8 cellular contexts compared by ENCODE assay signal in genomic region chr6:27810768-27811298, GRCh38.
A peak's percentile ranks its signal among the peaks of the same experiment; 100 is the strongest.
DNase-seq lines count a peak whose midpoint lies in the region; ATAC-seq, FAIRE-seq and TF ChIP-seq lines count a peak whose summit lies in the region.

No MANE protein-coding gene starts in this region.

- no peak for FAIRE-seq in keratinocyte (lab: Jason Lieb, UNC)

- H3K9me3 Mint-ChIP-seq in activated CD8-positive, alpha-beta T cell treated with anti-CD3 and anti-CD28 coated beads, Interleukin-2, amount 10 ng/mL, durations not matched to agents 7 days and 5 days (ENCODE audit: insufficient read depth) = no peaks in the 10 kb centered on the region

- no peak for TF ChIP-seq POLR2A in tibial nerve (IDR thresholded peaks at IDR 0.05)

- POLR2A ChIA-PET in activated CD8-positive, alpha-beta T cell treated with anti-CD3 and anti-CD28 coated beads, Interleukin-2, amount 10 ng/mL, durations not matched to agents 7 days and 5 days (lab: Charles Lee) = interaction anchor here (0.7 to 11.2 kb wide), 32 partner anchors 10 to 1786 kb away, joined by 3 to 1287 read pairs (median 24); partner anchors contain the start of gene ZNF184

- dilution Hi-C loops in keratinocyte (cut with MboI; ENCODE audit: extremely low pct_ligation_motif_present, low sequenced_read_pairs) = no loop called here

- H3K36me3 Mint-ChIP-seq in activated CD8-positive, alpha-beta T cell treated with anti-CD3 and anti-CD28 coated beads, Interleukin-2, amount 10 ng/mL, durations not matched to agents 7 days and 5 days (ENCODE audit: low read depth) = peaks cover 35% of the 10 kb centered on the region

- peak overlapping the region; percentile 96 for H3K4me2 ChIP-seq in keratinocyte (ENCODE audit: control insufficient read depth, extremely low read depth, insufficient read depth, low read depth, low read length)

- H3K79me2 ChIP-seq in keratinocyte (ENCODE audit: control insufficient read depth, insufficient read depth, low read length) = no peaks in the 10 kb centered on the region

- DNase-seq in stimulated activated CD4-positive, alpha-beta T cell treated with anti-CD3 and anti-CD28 coated beads, Interleukin-15, amount 100 ng/mL, for 24 hours = peak; percentile 44
- no peak for DNase-seq in stimulated activated CD4-positive, alpha-beta T cell treated with anti-CD3 and anti-CD28 coated beads, Interleukin-4, amount 100 ng/mL, for 1 hour
- peak; percentile 61 for DNase-seq in activated CD8-positive, alpha-beta T cell treated with anti-CD3 and anti-CD28 coated beads, Interleukin-2, amount 10 ng/mL, durations not matched to agents 7 days and 5 days
- DNase-seq in keratinocyte (ENCODE audit: low read depth, low spot score) (no peak), tibial nerve (ENCODE audit: low spot score in 2 of 2) (no peak), SK-N-DZ (ENCODE audit: low spot score) (no peak), GM19238 (ENCODE audit: insufficient read length, low spot score) (no peak)
- DNase-seq in activated CD4-positive, CD25-positive, alpha-beta regulatory T cell (lab: John Stamatoyannopoulos, UW) = no peak

- H3K27ac ChIP-seq in keratinocyte (ENCODE audit: control insufficient read depth, insufficient read depth, low read length) (peak overlapping the region; percentile 88), tibial nerve (peak overlapping the region in 3 of 4 donors; percentile 86 to 96 (median 92))

- H3K27me3 Mint-ChIP-seq in activated CD8-positive, alpha-beta T cell treated with anti-CD3 and anti-CD28 coated beads, Interleukin-2, amount 10 ng/mL, durations not matched to agents 7 days and 5 days (ENCODE audit: low read depth) = peaks cover 2% of the 10 kb centered on the region

- H2AFZ ChIP-seq in keratinocyte (ENCODE audit: control insufficient read depth, low read length) = no peak overlapping the region

- TF ChIP-seq CTCF in keratinocyte (optimal IDR thresholded peaks at IDR 0.05 in 1 of 3, IDR thresholded peaks at IDR 0.05 in 1 of 3, conservative IDR thresholded peaks at IDR 0.05 in 1 of 3; ENCODE audit: extremely low read depth in 1 of 3, insufficient read depth in 2 of 3, low read length in 3 of 3) (no peak), tibial nerve (IDR thresholded peaks at IDR 0.05) (no peak)

- H3K4me3 Mint-ChIP-seq in activated CD8-positive, alpha-beta T cell treated with anti-CD3 and anti-CD28 coated beads, Interleukin-2, amount 10 ng/mL, durations not matched to agents 7 days and 5 days = peak overlapping the region; percentile 95

- CTCF ChIA-PET in activated CD8-positive, alpha-beta T cell treated with anti-CD3 and anti-CD28 coated beads, Interleukin-2, amount 10 ng/mL, durations not matched to agents 7 days and 5 days (lab: Charles Lee) = interaction anchor here (0.7 to 5.3 kb wide), 8 partner anchors 14 to 418 kb away, joined by 3 to 64 read pairs (median 6); a partner anchor contains a TSS

- peak overlapping the region; percentile 89 for H3K9ac ChIP-seq in keratinocyte (ENCODE audit: control insufficient read depth, extremely low read depth, insufficient read depth, low read length)

- no peak for TF ChIP-seq EP300 in tibial nerve (IDR thresholded peaks at IDR 0.05)

- no peaks in the 10 kb centered on the region for H3K9me1 ChIP-seq in keratinocyte (ENCODE audit: control insufficient read depth, extremely low read depth, insufficient read depth, low read length)

- ATAC-seq in activated CD8-positive, alpha-beta T cell treated with anti-CD3 and anti-CD28 coated beads, Interleukin-2, amount 10 ng/mL, durations not matched to agents 7 days and 5 days = no peak

- H3K4me1 Mint-ChIP-seq in activated CD8-positive, alpha-beta T cell treated with anti-CD3 and anti-CD28 coated beads, Interleukin-2, amount 10 ng/mL, durations not matched to agents 7 days and 5 days (ENCODE audit: low read depth) = peaks cover 61% of the 10 kb centered on the region

- WGBS in tibial nerve, 2 donors = 12 to 16% methylated on average over 9 of the region's 9 CpGs

- no peaks in the 10 kb centered on the region for H4K20me1 ChIP-seq in keratinocyte (ENCODE audit: control insufficient read depth, extremely low read depth, insufficient read depth, low read length)

- peak overlapping the region; percentile 98 for H3K27ac Mint-ChIP-seq in activated CD8-positive, alpha-beta T cell treated with anti-CD3 and anti-CD28 coated beads, Interleukin-2, amount 10 ng/mL, durations not matched to agents 7 days and 5 days

- H3K4me1 ChIP-seq in keratinocyte (ENCODE audit: control insufficient read depth, extremely low read depth, insufficient read depth, low read length) = peaks cover 23% of the 10 kb centered on the region
- peaks cover 0 to 36% (median 4%) of the 10 kb centered on the region in 4 donors for H3K4me1 ChIP-seq in tibial nerve

- no peaks in the 10 kb centered on the region for H3K27me3 ChIP-seq in keratinocyte (ENCODE audit: control insufficient read depth, extremely low read depth, insufficient read depth, low read length)
- H3K27me3 ChIP-seq in tibial nerve = peaks cover 0 to 21% of the 10 kb centered on the region in 2 donors

- H3K4me3 ChIP-seq in keratinocyte (ENCODE audit: control insufficient read depth in 2 of 3, extremely low read depth in 1 of 3, insufficient read depth in 2 of 3, low read depth in 1 of 3, low read length in 3 of 3) (peak overlapping the region; percentile 43 to 84 (median 83)), tibial nerve (peak overlapping the region; percentile 44 to 74 (median 62))

- H3K36me3 ChIP-seq in keratinocyte (ENCODE audit: control insufficient read depth in 2 of 2, extremely low read depth in 1 of 2, insufficient read depth in 2 of 2, low read length in 2 of 2) (no peaks in the 10 kb centered on the region), tibial nerve (no peaks in the 10 kb centered on the region)

- H3K9me3 ChIP-seq in keratinocyte (ENCODE audit: control insufficient read depth, low read depth, low read length) (no peaks in the 10 kb centered on the region), tibial nerve (no peaks in the 10 kb centered on the region)

Comparison
In these comparisons a context has a peak if more than half of its experiments do, and no peak if none do; other contexts are left out.
1. DNase-seq: peak in stimulated activated CD4-positive, alpha-beta T cell treated with anti-CD3 and anti-CD28 coated beads, Interleukin-15, amount 100 ng/mL, for 24 hours (single experiment) and activated CD8-positive, alpha-beta T cell treated with anti-CD3 and anti-CD28 coated beads, Interleukin-2, amount 10 ng/mL, durations not matched to agents 7 days and 5 days (single experiment); none in stimulated activated CD4-positive, alpha-beta T cell treated with anti-CD3 and anti-CD28 coated beads, Interleukin-4, amount 100 ng/mL, for 1 hour (single experiment), keratinocyte (single experiment), tibial nerve (0 of 2), SK-N-DZ (single experiment), GM19238 (single experiment) and activated CD4-positive, CD25-positive, alpha-beta regulatory T cell (0 of 4).